ENCODE assay signal across 20 cellular contexts in genomic region chr1:89686520-89686919, GRCh38. TPM values are rescaled to one million over a fixed set of nuclear protein-coding genes. Genes with fewer than 3 reads are reported as not detected.
DNase-seq lines count a peak whose midpoint lies in the region; ATAC-seq and TF ChIP-seq lines count a peak whose summit lies in the region.
"Had no signal": no experiment of that assay in that cellular context is flagged by ENCODE, and none has a peak within 500 bp of the region (broad histone marks: within the 10 kb centered on the region; RNA-seq: fewer than 3 reads in every experiment).

No MANE protein-coding gene starts in this region.

- H3K36me3 ChIP-seq in heart left ventricle, result peaks cover 0 to 53% (median 37%) of the 10 kb centered on the region in 9 donors
- H3K36me3 ChIP-seq: neural progenitor cell had no signal

- peaks cover 12 to 18% of the 10 kb centered on the region in 2 donors for H3K9me3 Mint-ChIP-seq in activated naive CD4-positive, alpha-beta T cell treated with anti-CD3 and anti-CD28 coated beads, Interleukin-2, amount 50 U/mL, for 72 hours
- H3K9me3 Mint-ChIP-seq in activated naive CD4-positive, alpha-beta T cell treated with anti-CD3 and anti-CD28 coated beads, Interleukin-2, amount 10 ng/mL, durations not matched to agents 7 days and 5 days, result no peaks in the 10 kb centered on the region
- H3K9me3 Mint-ChIP-seq in activated naive CD8-positive, alpha-beta T cell treated with anti-CD3 and anti-CD28 coated beads for 36 hours, result peaks cover 8% of the 10 kb centered on the region
- H3K9me3 Mint-ChIP-seq: neural progenitor cell had no signal

- TF ChIP-seq CTCF in heart left ventricle (IDR thresholded peaks at IDR 0.05), result no peak

- no peaks in the 10 kb centered on the region for H3K9me3 ChIP-seq in heart left ventricle
- H3K9me3 ChIP-seq: mucosa of descending colon, SK-N-SH, stomach had no signal

- CTCF ChIA-PET in activated naive CD4-positive, alpha-beta T cell treated with anti-CD3 and anti-CD28 coated beads, Interleukin-2, amount 10 ng/mL, durations not matched to agents 7 days and 5 days (lab: Charles Lee), result interaction anchor here (0.8 to 1.3 kb wide), 3 partner anchors 16 to 76 kb away, joined by 3 read pairs; no protein-coding TSS in a partner anchor

- H3K4me1 ChIP-seq in heart left ventricle, result peaks cover 0 to 20% (median 2%) of the 10 kb centered on the region in 12 donors
- H3K4me1 ChIP-seq: neural progenitor cell, stomach had no signal

- peaks cover 41 to 53% of the 10 kb centered on the region in 2 donors for H3K36me3 Mint-ChIP-seq in activated naive CD4-positive, alpha-beta T cell treated with anti-CD3 and anti-CD28 coated beads, Interleukin-2, amount 50 U/mL, for 72 hours
- H3K36me3 Mint-ChIP-seq in activated naive CD4-positive, alpha-beta T cell treated with anti-CD3 and anti-CD28 coated beads, Interleukin-2, amount 10 ng/mL, durations not matched to agents 7 days and 5 days, result peaks cover 78% of the 10 kb centered on the region
- H3K36me3 Mint-ChIP-seq in activated naive CD8-positive, alpha-beta T cell treated with anti-CD3 and anti-CD28 coated beads for 36 hours, result peaks cover 80% of the 10 kb centered on the region

- peak overlapping the region; percentile 3 to 93 for H3K27ac Mint-ChIP-seq in activated naive CD4-positive, alpha-beta T cell treated with anti-CD3 and anti-CD28 coated beads, Interleukin-2, amount 50 U/mL, for 72 hours
- no peak overlapping the region for H3K27ac Mint-ChIP-seq in activated naive CD4-positive, alpha-beta T cell treated with anti-CD3 and anti-CD28 coated beads, Interleukin-2, amount 10 ng/mL, durations not matched to agents 7 days and 5 days
- peak overlapping the region; percentile 88 for H3K27ac Mint-ChIP-seq in activated naive CD8-positive, alpha-beta T cell treated with anti-CD3 and anti-CD28 coated beads for 36 hours
- H3K27ac Mint-ChIP-seq: neural progenitor cell, progenitor cell of endocrine pancreas had no signal

- H3K4me3 Mint-ChIP-seq in activated naive CD4-positive, alpha-beta T cell treated with anti-CD3 and anti-CD28 coated beads, Interleukin-2, amount 10 ng/mL, durations not matched to agents 7 days and 5 days, result no peak overlapping the region
- no peak overlapping the region for H3K4me3 Mint-ChIP-seq in activated naive CD8-positive, alpha-beta T cell treated with anti-CD3 and anti-CD28 coated beads for 36 hours
- H3K4me3 Mint-ChIP-seq: neural progenitor cell had no signal

- H3K27me3 Mint-ChIP-seq in activated naive CD4-positive, alpha-beta T cell treated with anti-CD3 and anti-CD28 coated beads, Interleukin-2, amount 10 ng/mL, durations not matched to agents 7 days and 5 days, result no peaks in the 10 kb centered on the region
- H3K27me3 Mint-ChIP-seq in activated naive CD8-positive, alpha-beta T cell treated with anti-CD3 and anti-CD28 coated beads for 36 hours, result no peaks in the 10 kb centered on the region
- H3K27me3 Mint-ChIP-seq: progenitor cell of endocrine pancreas had no signal

- intact Hi-C loops in heart left ventricle (cut with DNase I), result no loop called here

- DNase-seq in activated naive CD4-positive, alpha-beta T cell treated with anti-CD3 and anti-CD28 coated beads, Interleukin-2, amount 50 U/mL, for 72 hours (ENCODE audit: low spot score in 2 of 2), result no peak
- DNase-seq in activated naive CD4-positive, alpha-beta T cell treated with anti-CD3 and anti-CD28 coated beads, Interleukin-2, amount 10 ng/mL, durations not matched to agents 7 days and 5 days, result no peak
- DNase-seq in DMS79 treated with DMSO at 0.1 percent for 48 hours (lab: John Stamatoyannopoulos, UW), result peak; percentile 4
- DNase-seq in activated naive CD8-positive, alpha-beta T cell treated with anti-CD3 and anti-CD28 coated beads for 36 hours, result no peak
- no peak for DNase-seq in stimulated activated naive CD8-positive, alpha-beta T cell treated with anti-CD3 and anti-CD28 coated beads, Interleukin-15, Interleukin-2, amounts not matched to agents 100 U/mL and 50 U/mL, for 24 hours
- no peak for DNase-seq in heart left ventricle
- DNase-seq: COR-L47, cortex of kidney, heart right ventricle, left ventricle myocardium superior, mucosa of descending colon, NCI-H1092 treated with DMSO at 0.1 percent for 48 hours, NCI-H2029 treated with DMSO at 0.1 percent for 48 hours, SK-N-SH, stomach, trophoblast cell had no signal

- no peak for TF ChIP-seq POLR2A in heart left ventricle (IDR thresholded peaks at IDR 0.05)
- TF ChIP-seq POLR2A in GM18505 (IDR thresholded peaks at IDR 0.05; ENCODE audit: borderline replicate concordance, extremely low read depth, insufficient read depth, insufficient read length), result no peak

- peaks cover 38% of the 10 kb centered on the region for H3K4me1 Mint-ChIP-seq in activated naive CD4-positive, alpha-beta T cell treated with anti-CD3 and anti-CD28 coated beads, Interleukin-2, amount 10 ng/mL, durations not matched to agents 7 days and 5 days
- H3K4me1 Mint-ChIP-seq in activated naive CD8-positive, alpha-beta T cell treated with anti-CD3 and anti-CD28 coated beads for 36 hours, result peaks cover 65% of the 10 kb centered on the region

- 94 to 97% (median 95%) methylated on average over 5 of the region's 5 CpGs for WGBS in heart left ventricle, 4 donors

- ATAC-seq in activated naive CD4-positive, alpha-beta T cell treated with anti-CD3 and anti-CD28 coated beads, Interleukin-2, amount 50 U/mL, for 72 hours, result peak; percentile 15 to 68
- ATAC-seq in stimulated activated naive CD8-positive, alpha-beta T cell treated with anti-CD3 and anti-CD28 coated beads, Interleukin-15, Interleukin-2, amounts not matched to agents 100 U/mL and 50 U/mL, for 24 hours, result peak; percentile 50
- ATAC-seq in GM19395 (IDR thresholded peaks at IDR 0.05; ENCODE audit: unreplicated experiment), result no peak
- no peak for ATAC-seq in heart left ventricle
- ATAC-seq in GM18505 (IDR thresholded peaks at IDR 0.05; ENCODE audit: unreplicated experiment), result no peak
- ATAC-seq: heart right ventricle, left ventricle myocardium superior, mucosa of descending colon had no signal

- H3K4me3 ChIP-seq in heart left ventricle, result no peak overlapping the region
- H3K4me3 ChIP-seq: heart right ventricle, mucosa of descending colon, neural progenitor cell, stomach had no signal

- H3K27ac ChIP-seq in heart left ventricle, result no peak overlapping the region
- H3K27ac ChIP-seq: heart right ventricle, neural progenitor cell, stomach had no signal

- no peaks in the 10 kb centered on the region for H3K27me3 ChIP-seq in heart left ventricle
- H3K27me3 ChIP-seq: heart right ventricle, neural progenitor cell, stomach had no signal

RNA-seq across cellular contexts. Expression of gene LRRC8C, which starts 53.6 kb away (rescaled TPM):
- 10 to 100 TPM; 27.0 to 31.7 TPM for total RNA-seq in activated naive CD4-positive, alpha-beta T cell treated with anti-CD3 and anti-CD28 coated beads, Interleukin-2, amount 50 U/mL, for 72 hours
- total RNA-seq in activated naive CD8-positive, alpha-beta T cell treated with anti-CD3 and anti-CD28 coated beads for 36 hours, result 10 to 100 TPM; 31.7 to 32.3 TPM
- 10 to 100 TPM in 3 of 9 donors, 1 to 10 TPM in 6; 5.6 to 16.3 (median 9.7) TPM for total RNA-seq in heart left ventricle
- polyA plus RNA-seq in heart left ventricle, result 1 to 10 TPM; 3.2 to 4.6 TPM

Comparison
In these comparisons a context has a peak if more than half of its experiments do, and no peak if none do; other contexts are left out.
1. ATAC-seq: peak in activated naive CD4-positive, alpha-beta T cell treated with anti-CD3 and anti-CD28 coated beads, Interleukin-2, amount 50 U/mL, for 72 hours (2 of 2) and stimulated activated naive CD8-positive, alpha-beta T cell treated with anti-CD3 and anti-CD28 coated beads, Interleukin-15, Interleukin-2, amounts not matched to agents 100 U/mL and 50 U/mL, for 24 hours (single experiment); none in GM19395 (single experiment), heart left ventricle (0 of 4) and GM18505 (single experiment).